8 cellular contexts compared by ENCODE assay signal in the genomic region with DNA sequence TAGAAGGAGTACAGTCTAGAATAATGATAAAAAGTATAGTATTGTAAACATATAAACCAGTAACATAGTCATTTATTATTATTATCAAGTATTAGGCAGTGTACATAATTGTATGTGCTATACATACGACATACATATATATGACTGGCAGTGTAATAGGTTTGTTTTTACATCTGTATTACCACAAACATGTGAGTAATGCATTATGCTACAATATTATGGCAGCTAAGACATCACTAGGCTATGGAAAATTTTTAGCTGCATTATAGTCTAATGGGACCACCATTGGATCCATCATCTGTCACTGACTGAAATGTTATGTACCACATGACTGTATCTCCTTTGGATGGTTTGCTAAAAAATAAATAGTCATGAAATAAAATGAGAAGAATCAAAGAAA.
"Had no signal": no experiment of that assay in that cellular context is flagged by ENCODE, and none has a peak within 500 bp of the region (broad histone marks: within the 10 kb centered on the region; RNA-seq: fewer than 3 reads in every experiment).

No MANE protein-coding gene starts in this region.

- H3K36me3 Mint-ChIP-seq: IgD-negative memory B cell had no signal

- FAIRE-seq: HepG2, HTR-8/SVneo, K562 had no signal

- H3K27ac Mint-ChIP-seq: IgD-negative memory B cell had no signal

- H3K27ac ChIP-seq: HL-60 had no signal

- H3K4me3 ChIP-seq: K562 had no signal

- H3K4me3 Mint-ChIP-seq: IgD-negative memory B cell had no signal

- H3K4me1 Mint-ChIP-seq: IgD-negative memory B cell had no signal

- H3K27me3 Mint-ChIP-seq: IgD-negative memory B cell had no signal

- ATAC-seq: HepG2, K562 had no signal

- DNase-seq: IMR-90, KBM-7, KG1 had no signal
